13 cellular contexts compared by ENCODE assay signal in the genomic region with DNA sequence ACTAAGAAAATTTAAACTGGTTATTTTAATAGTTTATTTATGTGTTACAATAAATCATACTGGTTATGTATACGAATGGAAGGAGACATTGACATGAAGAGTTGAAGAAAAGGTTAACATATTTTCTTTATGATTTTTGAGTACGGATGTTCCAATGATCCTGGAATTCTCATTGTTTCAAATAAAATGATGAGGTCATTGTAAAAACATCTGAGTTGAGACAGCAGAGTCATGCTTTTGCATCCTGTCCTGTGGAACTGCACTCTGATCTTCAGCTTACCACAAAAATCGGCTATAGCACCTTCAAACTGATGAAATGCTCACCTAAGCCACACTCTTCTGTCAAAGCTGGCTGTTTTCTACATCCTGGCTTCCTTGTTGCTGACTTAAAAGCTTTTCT.
DNase-seq lines count a peak whose midpoint lies in the region; ATAC-seq, FAIRE-seq and TF ChIP-seq lines count a peak whose summit lies in the region.
"Had no signal": no experiment of that assay in that cellular context is flagged by ENCODE, and none has a peak within 500 bp of the region (broad histone marks: within the 10 kb centered on the region; RNA-seq: fewer than 3 reads in every experiment).

No MANE protein-coding gene starts in this region.

- H3K27ac ChIP-seq in naive thymus-derived CD4-positive, alpha-beta T cell (ENCODE audit: low read depth, low read length), result no peak overlapping the region
- H3K27ac ChIP-seq: adrenal gland, neural progenitor cell had no signal

- no peaks in the 10 kb centered on the region for H3K27me3 ChIP-seq in naive thymus-derived CD4-positive, alpha-beta T cell (ENCODE audit: control insufficient read depth in 2 of 2, insufficient read depth in 2 of 2, low read length in 2 of 2)
- H3K27me3 ChIP-seq: adrenal gland, neural progenitor cell had no signal

- POLR2A ChIA-PET in naive thymus-derived CD4-positive, alpha-beta T cell (lab: Charles Lee), result no interaction called here

- intact Hi-C loops in naive thymus-derived CD4-positive, alpha-beta T cell (cut with micrococcal nuclease), result no loop called here

- H3K4me3 Mint-ChIP-seq in naive thymus-derived CD4-positive, alpha-beta T cell, result no peak overlapping the region
- H3K4me3 Mint-ChIP-seq: neural progenitor cell had no signal

- H3K27ac Mint-ChIP-seq in naive thymus-derived CD4-positive, alpha-beta T cell, result no peak overlapping the region
- H3K27ac Mint-ChIP-seq: neural progenitor cell had no signal

- no peak overlapping the region for H3K4me3 ChIP-seq in epithelial cell of esophagus (ENCODE audit: low read length)
- no peak overlapping the region for H3K4me3 ChIP-seq in naive thymus-derived CD4-positive, alpha-beta T cell (ENCODE audit: low read length)
- H3K4me3 ChIP-seq: adrenal gland, neural progenitor cell had no signal

- peaks cover 0 to 7% (median 0%) of the 10 kb centered on the region in 5 donors for H3K36me3 Mint-ChIP-seq in naive thymus-derived CD4-positive, alpha-beta T cell

- CTCF ChIA-PET in naive thymus-derived CD4-positive, alpha-beta T cell (lab: Charles Lee), result no interaction called here

- H3K4me1 ChIP-seq in naive thymus-derived CD4-positive, alpha-beta T cell (ENCODE audit: control insufficient read depth in 2 of 2, insufficient read depth in 2 of 2, low read length in 2 of 2), result no peaks in the 10 kb centered on the region
- H3K4me1 ChIP-seq: adrenal gland, neural progenitor cell had no signal

- peak; percentile 30 for FAIRE-seq in RCC 7860 (lab: Jason Lieb, UNC)

- TF ChIP-seq CTCF in epithelial cell of esophagus (IDR thresholded peaks at IDR 0.05; ENCODE audit: insufficient read depth, low read depth, low read length, missing control alignments), result no peak

- H3K27me3 Mint-ChIP-seq in naive thymus-derived CD4-positive, alpha-beta T cell, result peaks cover 0 to 20% (median 5%) of the 10 kb centered on the region in 5 donors

- DNase-seq in EL (peak; percentile 91), RCC 7860 (ENCODE audit: low spot score) (peak; percentile 71), epithelial cell of esophagus (ENCODE audit: low read depth) (peak; percentile 79), myocyte (ENCODE audit: low read depth) (peak; percentile 73), DMS 273 treated with DMSO at 0.1 percent for 48 hours (lab: John Stamatoyannopoulos, UW) (no peak)
- DNase-seq in stimulated activated CD4-positive, alpha-beta T cell treated with anti-CD3 and anti-CD28 coated beads, Interleukin-4, amount 100 ng/mL, for 1 hour, result no peak
- DNase-seq in naive thymus-derived CD4-positive, alpha-beta T cell, result no peak
- DNase-seq in activated effector memory CD4-positive, alpha-beta T cell treated with Interleukin-2 at 50 U/mL for 16 hours, result no peak
- DNase-seq: activated CD8-positive, alpha-beta memory T cell treated with anti-CD3 and anti-CD28 coated beads, Interleukin-2, amount 50 U/mL, for 48 hours; adrenal gland; KBM-7; stimulated activated naive CD8-positive, alpha-beta T cell treated with anti-CD3 and anti-CD28 coated beads, Interleukin-15, Interleukin-2, amounts not matched to agents 100 U/mL and 50 U/mL, for 24 hours had no signal

- no peaks in the 10 kb centered on the region for H3K9me3 ChIP-seq in naive thymus-derived CD4-positive, alpha-beta T cell (ENCODE audit: control insufficient read depth in 2 of 3, low read length in 3 of 3)
- H3K9me3 ChIP-seq: adrenal gland had no signal

- peaks cover 0 to 5% (median 0%) of the 10 kb centered on the region in 7 donors for H3K4me1 Mint-ChIP-seq in naive thymus-derived CD4-positive, alpha-beta T cell

- peaks cover 0 to 3% (median 0%) of the 10 kb centered on the region in 11 donors for H3K9me3 Mint-ChIP-seq in naive thymus-derived CD4-positive, alpha-beta T cell
- H3K9me3 Mint-ChIP-seq: neural progenitor cell had no signal

- no peaks in the 10 kb centered on the region for H3K36me3 ChIP-seq in naive thymus-derived CD4-positive, alpha-beta T cell (ENCODE audit: control insufficient read depth in 2 of 3, insufficient read depth in 3 of 3, low read length in 3 of 3)
- H3K36me3 ChIP-seq: adrenal gland, neural progenitor cell had no signal

- ATAC-seq in naive thymus-derived CD4-positive, alpha-beta T cell, result no peak
- ATAC-seq: stimulated activated naive CD8-positive, alpha-beta T cell treated with anti-CD3 and anti-CD28 coated beads, Interleukin-15, Interleukin-2, amounts not matched to agents 100 U/mL and 50 U/mL, for 24 hours had no signal

Comparison
In these comparisons a context has a peak if more than half of its experiments do, and no peak if none do; other contexts are left out.
1. DNase-seq: peak in EL (single experiment), RCC 7860 (single experiment), epithelial cell of esophagus (single experiment) and myocyte (single experiment); none in stimulated activated CD4-positive, alpha-beta T cell treated with anti-CD3 and anti-CD28 coated beads, Interleukin-4, amount 100 ng/mL, for 1 hour (single experiment), naive thymus-derived CD4-positive, alpha-beta T cell (0 of 9), DMS 273 treated with DMSO at 0.1 percent for 48 hours (single experiment) and activated effector memory CD4-positive, alpha-beta T cell treated with Interleukin-2 at 50 U/mL for 16 hours (single experiment).